11 cellular contexts compared by ENCODE assay signal in genomic region chr19:1106841-1107654, GRCh38. TPM values are rescaled to one million over a fixed set of nuclear protein-coding genes. Genes with fewer than 3 reads are reported as not detected.
DNase-seq lines count a peak whose midpoint lies in the region; TF ChIP-seq lines count a peak whose summit lies in the region.
"Had no signal": no experiment of that assay in that cellular context is flagged by ENCODE, and none has a peak within 500 bp of the region (broad histone marks: within the 10 kb centered on the region; RNA-seq: fewer than 3 reads in every experiment).

No MANE protein-coding gene starts in this region.

- peak overlapping the region in 3 of 4 donors; percentile 14 to 52 (median 17) for H3K27ac ChIP-seq in Peyer's patch
- peak overlapping the region; percentile 11 for H3K27ac ChIP-seq in epithelial cell of prostate
- peak overlapping the region; percentile 99 to 100 for H3K27ac ChIP-seq in tibial artery
- peak overlapping the region in 1 of 2 donors; percentile 99 for H3K27ac ChIP-seq in ascending aorta
- H3K27ac ChIP-seq: pancreas had no signal

- H3K9me3 Mint-ChIP-seq in activated naive CD4-positive, alpha-beta T cell treated with anti-CD3 and anti-CD28 coated beads for 36 hours = no peaks in the 10 kb centered on the region

- H3K4me1 ChIP-seq in Peyer's patch (peaks cover 4 to 45% (median 21%) of the 10 kb centered on the region in 4 donors), tibial artery (peaks cover 7 to 50% (median 37%) of the 10 kb centered on the region in 4 donors), ascending aorta (peaks cover 17 to 18% of the 10 kb centered on the region in 2 donors)

- H3K27ac Mint-ChIP-seq in activated naive CD4-positive, alpha-beta T cell treated with anti-CD3 and anti-CD28 coated beads for 36 hours = peak overlapping the region; percentile 8

- TF ChIP-seq POLR2A in Peyer's patch (IDR thresholded peaks at IDR 0.05) = no peak

- H3K9me3 ChIP-seq in Peyer's patch (no peaks in the 10 kb centered on the region), tibial artery (no peaks in the 10 kb centered on the region), ascending aorta (no peaks in the 10 kb centered on the region)
- H3K9me3 ChIP-seq: pancreas had no signal

- H3K27me3 ChIP-seq in Peyer's patch (no peaks in the 10 kb centered on the region), tibial artery (no peaks in the 10 kb centered on the region), ascending aorta (no peaks in the 10 kb centered on the region)
- H3K27me3 ChIP-seq: pancreas had no signal

- intact Hi-C loops in activated naive CD4-positive, alpha-beta T cell treated with anti-CD3 and anti-CD28 coated beads for 36 hours (cut with micrococcal nuclease) = no loop called here
- intact Hi-C loops in tibial artery (cut with DNase I; ENCODE audit: low total_unique reads) = loop anchor here (10.0 kb wide), 1 partner anchor 182 kb away; the partner anchor contains the start of gene ARID3A
- intact Hi-C loops in ascending aorta (cut with DNase I) = no loop called here

- H3K27me3 Mint-ChIP-seq in activated naive CD4-positive, alpha-beta T cell treated with anti-CD3 and anti-CD28 coated beads for 36 hours (ENCODE audit: low read depth) = no peaks in the 10 kb centered on the region

- TF ChIP-seq CTCF in Peyer's patch (IDR thresholded peaks at IDR 0.05) = peak in 3 of 6 experiments; percentile 22 to 29 (median 28)
- no peak for TF ChIP-seq CTCF in tibial artery (IDR thresholded peaks at IDR 0.05)
- TF ChIP-seq CTCF in ascending aorta (IDR thresholded peaks at IDR 0.05) = peak in 1 of 3 experiments; percentile 4

- H3K4me3 Mint-ChIP-seq in activated naive CD4-positive, alpha-beta T cell treated with anti-CD3 and anti-CD28 coated beads for 36 hours = peak overlapping the region; percentile 32

- peaks cover 23% of the 10 kb centered on the region for H3K4me1 Mint-ChIP-seq in activated naive CD4-positive, alpha-beta T cell treated with anti-CD3 and anti-CD28 coated beads for 36 hours (ENCODE audit: low read depth)

- H3K36me3 Mint-ChIP-seq in activated naive CD4-positive, alpha-beta T cell treated with anti-CD3 and anti-CD28 coated beads for 36 hours (ENCODE audit: low read depth) = peaks cover 6% of the 10 kb centered on the region

- H3K4me3 ChIP-seq in Peyer's patch (no peak overlapping the region), tibial artery (no peak overlapping the region), ascending aorta (no peak overlapping the region)
- H3K4me3 ChIP-seq: pancreas had no signal

- CTCF ChIA-PET in activated naive CD4-positive, alpha-beta T cell treated with anti-CD3 and anti-CD28 coated beads for 36 hours (lab: Charles Lee) = interaction anchor here (0.5 to 1.1 kb wide), 2 partner anchors 24 to 79 kb away, joined by 3 read pairs; no protein-coding TSS in a partner anchor

- peaks cover 0 to 68% (median 0%) of the 10 kb centered on the region in 3 donors for H3K36me3 ChIP-seq in Peyer's patch
- H3K36me3 ChIP-seq in tibial artery = peaks cover 32 to 70% (median 69%) of the 10 kb centered on the region in 3 donors
- peaks cover 57 to 62% of the 10 kb centered on the region in 2 donors for H3K36me3 ChIP-seq in ascending aorta

- no peak for DNase-seq in activated naive CD4-positive, alpha-beta T cell treated with anti-CD3 and anti-CD28 coated beads for 36 hours
- no peak for DNase-seq in activated naive CD4-positive, alpha-beta T cell treated with anti-CD3 and anti-CD28 coated beads, Interleukin-2, amount 50 U/mL, for 16 hours
- no peak for DNase-seq in Peyer's patch
- no peak for DNase-seq in epithelial cell of prostate (ENCODE audit: low read depth, low spot score)
- DNase-seq in tibial artery = no peak
- DNase-seq in NCI-H345 (lab: John Stamatoyannopoulos, UW) = no peak
- DNase-seq in LoVo (ENCODE audit: low spot score) = no peak
- DNase-seq in ascending aorta (ENCODE audit: low spot score in 2 of 2) = no peak
- DNase-seq: activated gamma-delta T cell treated with Interleukin-2 at 50 U/mL for 16 hours, DND-41 had no signal

RNA-seq across cellular contexts. Expression of gene GPX4, which starts 3.3 kb away (rescaled TPM):
- 100 to 1,000 TPM; 244 to 253 TPM for total RNA-seq in activated naive CD4-positive, alpha-beta T cell treated with anti-CD3 and anti-CD28 coated beads for 36 hours
- total RNA-seq in Peyer's patch (100 to 1,000 TPM; 258 to 493 (median 326) TPM), ascending aorta (348 TPM)

RNA-seq across cellular contexts. Expression of gene POLR2E, which starts 11.9 kb away (rescaled TPM):
- 100 to 1,000 TPM; 238 to 258 TPM for total RNA-seq in activated naive CD4-positive, alpha-beta T cell treated with anti-CD3 and anti-CD28 coated beads for 36 hours
- total RNA-seq in Peyer's patch (100 to 1,000 TPM in 2 of 4 donors, 10 to 100 TPM in 2; 74.3 to 107 (median 96.9) TPM), ascending aorta (72.1 TPM)

RNA-seq across cellular contexts. Expression of gene ARHGAP45, which starts 40.1 kb away (rescaled TPM):
- 100 to 1,000 TPM; 123 to 136 TPM for total RNA-seq in activated naive CD4-positive, alpha-beta T cell treated with anti-CD3 and anti-CD28 coated beads for 36 hours
- 100 to 1,000 TPM in 2 of 4 donors, 10 to 100 TPM in 2; 82.6 to 187 (median 118) TPM for total RNA-seq in Peyer's patch
- total RNA-seq in ascending aorta = 66.5 TPM
